In the genomic region with DNA sequence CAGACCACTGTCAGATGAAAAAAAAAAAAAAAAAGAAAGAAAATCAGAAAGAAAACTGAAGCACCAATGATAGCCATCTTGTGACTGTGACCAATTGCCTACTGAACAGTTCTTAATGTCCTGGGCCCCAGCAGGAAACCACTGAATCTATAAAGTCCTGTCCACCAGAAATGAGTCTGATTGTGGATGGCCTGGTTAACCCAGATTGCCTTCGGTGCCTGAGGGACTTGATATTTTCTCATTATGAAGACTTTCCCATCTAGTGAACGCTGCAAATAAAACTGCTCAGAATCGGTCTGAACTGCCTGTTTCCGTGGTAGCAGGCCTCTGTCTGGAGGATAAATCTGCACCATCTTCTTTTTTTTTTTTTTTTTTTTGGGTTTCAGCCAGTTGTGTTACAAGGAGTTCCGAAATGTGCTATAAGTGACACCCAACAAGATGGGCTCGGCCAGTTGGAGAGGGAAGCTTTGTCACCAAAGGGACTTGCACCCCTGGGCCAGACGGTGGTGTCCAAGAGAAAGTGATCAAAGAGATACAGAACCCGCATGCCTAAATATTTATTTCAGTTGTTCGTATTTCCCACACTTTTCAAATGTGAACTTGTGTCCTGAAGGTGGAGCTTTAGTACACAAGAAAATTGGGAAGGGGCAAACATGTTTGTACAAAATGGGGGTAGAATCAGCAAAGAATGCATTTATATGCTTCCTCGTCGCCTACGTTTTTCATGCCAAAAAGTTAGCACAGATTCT, we compare ENCODE assay signal across 9 cellular contexts. TPM values are rescaled to one million over a fixed set of nuclear protein-coding genes. Genes with fewer than 3 reads are reported as not detected.
DNase-seq lines count a peak whose midpoint lies in the region; ATAC-seq, FAIRE-seq and TF ChIP-seq lines count a peak whose summit lies in the region.
"Had no signal": no experiment of that assay in that cellular context is flagged by ENCODE, and none has a peak within 500 bp of the region (broad histone marks: within the 10 kb centered on the region; RNA-seq: fewer than 3 reads in every experiment).

No MANE protein-coding gene starts in this region.

- peaks cover 31% of the 10 kb centered on the region for H3K27me3 ChIP-seq in brain microvascular endothelial cell (replicated peaks)

- DNase-seq in EL = peak; percentile 64
- DNase-seq in LHCN-M2 (ENCODE audit: low read depth) = peak; percentile 43
- DNase-seq in brain microvascular endothelial cell = peak; percentile 14
- no peak for DNase-seq in osteocyte (ENCODE audit: extremely low spot score, unreplicated experiment)
- no peak for DNase-seq in H54 (ENCODE audit: insufficient read length, low spot score)
- DNase-seq in activated naive CD4-positive, alpha-beta T cell treated with Interleukin-2 at 50 U/mL for 16 hours = no peak
- DNase-seq: activated naive CD8-positive, alpha-beta T cell treated with anti-CD3 and anti-CD28 coated beads, Interleukin-2, amount 10 ng/mL, durations not matched to agents 7 days and 5 days had no signal

- H3K9me3 Mint-ChIP-seq in osteocyte (ENCODE audit: unreplicated experiment) = no peaks in the 10 kb centered on the region
- H3K9me3 Mint-ChIP-seq in stimulated activated memory B cell treated with anti-CD40 and anti-IgM and Interleukin-4, amounts not matched to agents 10 μg/mL and 1 μg/mL and 100 μg/mL, for 72 hours = no peaks in the 10 kb centered on the region
- H3K9me3 Mint-ChIP-seq: activated naive CD8-positive, alpha-beta T cell treated with anti-CD3 and anti-CD28 coated beads, Interleukin-2, amount 10 ng/mL, durations not matched to agents 7 days and 5 days had no signal

- no peaks in the 10 kb centered on the region for H3K36me3 Mint-ChIP-seq in osteocyte (ENCODE audit: unreplicated experiment)
- peaks cover 4% of the 10 kb centered on the region for H3K36me3 Mint-ChIP-seq in stimulated activated memory B cell treated with anti-CD40 and anti-IgM and Interleukin-4, amounts not matched to agents 10 μg/mL and 1 μg/mL and 100 μg/mL, for 72 hours

- no peak for FAIRE-seq in H54 (lab: Jason Lieb, UNC)

- H3K36me3 ChIP-seq in brain microvascular endothelial cell (replicated peaks) = no peaks in the 10 kb centered on the region

- H3K4me3 ChIP-seq in brain microvascular endothelial cell (ENCODE audit: low read depth, low read length) = no peak overlapping the region

- no peak overlapping the region for H3K4me3 Mint-ChIP-seq in osteocyte (ENCODE audit: unreplicated experiment)
- no peak overlapping the region for H3K4me3 Mint-ChIP-seq in stimulated activated memory B cell treated with anti-CD40 and anti-IgM and Interleukin-4, amounts not matched to agents 10 μg/mL and 1 μg/mL and 100 μg/mL, for 72 hours
- H3K4me3 Mint-ChIP-seq: activated naive CD8-positive, alpha-beta T cell treated with anti-CD3 and anti-CD28 coated beads, Interleukin-2, amount 10 ng/mL, durations not matched to agents 7 days and 5 days had no signal

- TF ChIP-seq POLR2A in H54 (IDR thresholded peaks at IDR 0.05; ENCODE audit: low read depth, low read length) = no peak

- no peak for ATAC-seq in HG02885 (IDR thresholded peaks at IDR 0.05; ENCODE audit: poor library complexity, unreplicated experiment)
- no peak for ATAC-seq in stimulated activated memory B cell treated with anti-CD40 and anti-IgM and Interleukin-4, amounts not matched to agents 10 μg/mL and 1 μg/mL and 100 μg/mL, for 72 hours

- in situ Hi-C loops in brain microvascular endothelial cell (cut with HindIII; ENCODE audit: low pct_ligation_motif_present, low sequenced_read_pairs) = loop anchor here (25.0 kb wide), 1 partner anchor 367 kb away; no protein-coding TSS in a partner anchor

- H3K27me3 Mint-ChIP-seq in osteocyte (ENCODE audit: unreplicated experiment) = peaks cover 57% of the 10 kb centered on the region
- H3K27me3 Mint-ChIP-seq in stimulated activated memory B cell treated with anti-CD40 and anti-IgM and Interleukin-4, amounts not matched to agents 10 μg/mL and 1 μg/mL and 100 μg/mL, for 72 hours = no peaks in the 10 kb centered on the region

- no peak overlapping the region for H3K27ac ChIP-seq in brain microvascular endothelial cell

- H3K27ac Mint-ChIP-seq in osteocyte (ENCODE audit: unreplicated experiment) = no peak overlapping the region
- H3K27ac Mint-ChIP-seq in stimulated activated memory B cell treated with anti-CD40 and anti-IgM and Interleukin-4, amounts not matched to agents 10 μg/mL and 1 μg/mL and 100 μg/mL, for 72 hours = no peak overlapping the region
- H3K27ac Mint-ChIP-seq: activated naive CD8-positive, alpha-beta T cell treated with anti-CD3 and anti-CD28 coated beads, Interleukin-2, amount 10 ng/mL, durations not matched to agents 7 days and 5 days had no signal

- H3K4me1 Mint-ChIP-seq in osteocyte (ENCODE audit: unreplicated experiment) = peaks cover 9% of the 10 kb centered on the region
- peaks cover 32% of the 10 kb centered on the region for H3K4me1 Mint-ChIP-seq in stimulated activated memory B cell treated with anti-CD40 and anti-IgM and Interleukin-4, amounts not matched to agents 10 μg/mL and 1 μg/mL and 100 μg/mL, for 72 hours

- TF ChIP-seq CTCF in brain microvascular endothelial cell (IDR thresholded peaks at IDR 0.05; ENCODE audit: low read depth, low read length, missing control alignments) = peak; percentile 50
- TF ChIP-seq CTCF in osteocyte (IDR thresholded peaks at IDR 0.05) = peak; percentile 61

RNA-seq across cellular contexts. Expression of gene PLXNC1, which starts 3.0 kb away (rescaled TPM):
- total RNA-seq in LHCN-M2 (2014; rRNA removed) (0.34 and 0.58 TPM in 2 replicates), osteocyte (0.32 and 1.1 TPM in 2 replicates)
- 0.27 TPM for polyA plus RNA-seq in LHCN-M2 (2012)

Comparison
In these comparisons a context has a peak if more than half of its experiments do, and no peak if none do; other contexts are left out.
1. DNase-seq: peak in EL (single experiment), LHCN-M2 (single experiment) and brain microvascular endothelial cell (single experiment); none in osteocyte (single experiment), H54 (single experiment) and activated naive CD4-positive, alpha-beta T cell treated with Interleukin-2 at 50 U/mL for 16 hours (single experiment).